ENCODE assay signal across 11 cellular contexts in the genomic region with DNA sequence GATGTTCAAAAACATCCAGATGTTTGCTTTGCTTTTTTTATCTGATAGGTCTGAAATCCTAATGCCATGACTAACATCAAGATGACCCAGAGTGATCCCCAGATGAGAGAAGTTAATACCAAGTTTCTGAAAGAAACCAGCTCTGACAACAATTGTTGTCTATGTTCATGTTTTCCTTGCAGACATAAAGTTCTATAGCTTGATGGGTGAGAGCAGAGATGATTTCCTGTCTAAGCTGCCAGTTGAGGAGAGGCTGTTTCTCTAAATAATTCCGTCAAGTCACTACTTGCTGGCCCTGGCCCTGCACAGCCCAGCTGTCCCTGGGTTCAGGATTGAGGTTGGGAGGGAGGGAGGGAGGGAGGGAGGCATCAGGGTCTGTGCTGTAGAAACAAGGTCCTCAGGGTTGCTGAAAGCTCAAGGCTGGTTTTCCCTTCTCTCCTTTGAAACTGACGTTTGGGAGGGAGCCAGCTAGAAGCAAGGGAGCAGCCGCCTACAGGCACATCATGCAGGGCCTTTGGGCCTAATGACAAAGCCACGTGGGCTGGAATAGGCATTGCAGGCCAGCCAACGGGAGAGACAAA. TPM values are rescaled to one million over a fixed set of nuclear protein-coding genes. Genes with fewer than 3 reads are reported as not detected.
DNase-seq lines count a peak whose midpoint lies in the region; ATAC-seq and TF ChIP-seq lines count a peak whose summit lies in the region.
"Had no signal": no experiment of that assay in that cellular context is flagged by ENCODE, and none has a peak within 500 bp of the region (broad histone marks: within the 10 kb centered on the region; RNA-seq: fewer than 3 reads in every experiment).

No MANE protein-coding gene starts in this region.

- TF ChIP-seq EP300 in suprapubic skin (IDR thresholded peaks at IDR 0.05), result no peak

- H3K4me1 ChIP-seq in left lung (peaks cover 44 to 78% of the 10 kb centered on the region in 2 donors), suprapubic skin (peaks cover 62% of the 10 kb centered on the region)
- H3K4me1 ChIP-seq in CD4-positive, alpha-beta memory T cell (ENCODE audit: insufficient read depth, low read length), result no peaks in the 10 kb centered on the region

- POLR2A ChIA-PET in CD4-positive, alpha-beta memory T cell (lab: Charles Lee; ENCODE audit: partially characterized antibody), result no interaction called here

- H3K36me3 ChIP-seq in left lung (no peaks in the 10 kb centered on the region), suprapubic skin (no peaks in the 10 kb centered on the region)
- H3K36me3 ChIP-seq in CD4-positive, alpha-beta memory T cell (ENCODE audit: insufficient read depth, low read length), result no peaks in the 10 kb centered on the region

- TF ChIP-seq CTCF in HFFc6 (IDR thresholded peaks at IDR 0.05), result 0 out of 2 replicates have a peak, but pooled peaks have one; percentile 6
- TF ChIP-seq CTCF in left lung (IDR thresholded peaks at IDR 0.05), result no peak
- TF ChIP-seq CTCF in suprapubic skin (IDR thresholded peaks at IDR 0.05), result no peak

- no peak for TF ChIP-seq POLR2A in suprapubic skin (IDR thresholded peaks at IDR 0.05)

- H3K27me3 Mint-ChIP-seq in HFFc6 (ENCODE audit: insufficient read depth), result peaks cover 49% of the 10 kb centered on the region
- peaks cover 13 to 28% of the 10 kb centered on the region in 2 donors for H3K27me3 Mint-ChIP-seq in CD4-positive, alpha-beta memory T cell

- no peak for ATAC-seq in left lung
- ATAC-seq: activated naive CD4-positive, alpha-beta T cell treated with anti-CD3 and anti-CD28 coated beads, Interleukin-2, amount 50 U/mL, for 72 hours had no signal

- peak overlapping the region; percentile 99 for H3K27ac Mint-ChIP-seq in HFFc6
- H3K27ac Mint-ChIP-seq in CD4-positive, alpha-beta memory T cell, result no peak overlapping the region
- H3K27ac Mint-ChIP-seq: activated naive CD4-positive, alpha-beta T cell treated with anti-CD3 and anti-CD28 coated beads, Interleukin-2, amount 50 U/mL, for 72 hours had no signal

- intact Hi-C loops in left lung (cut with DNase I), result no loop called here
- intact Hi-C loops in CD4-positive, alpha-beta memory T cell (cut with micrococcal nuclease), result no loop called here

- 21% methylated on average over 5 of the region's 5 CpGs for WGBS in suprapubic skin

- CTCF ChIA-PET in CD4-positive, alpha-beta memory T cell (lab: Charles Lee; ENCODE audit: partially characterized antibody), result interaction anchor here (1.5 to 2.4 kb wide), 2 partner anchors 10 to 31 kb away, joined by 3 to 9 read pairs; no protein-coding TSS in a partner anchor

- H3K27ac ChIP-seq in caudate nucleus (ENCODE audit: low read depth, low read length) (peak overlapping the region; percentile 88), left lung (peak overlapping the region; percentile 74 to 94), suprapubic skin (peak overlapping the region; percentile 82)
- no peak overlapping the region for H3K27ac ChIP-seq in CD4-positive, alpha-beta memory T cell (ENCODE audit: low read depth, low read length)

- DNase-seq in HFFc6 (peak; percentile 61), caudate nucleus (lab: John Stamatoyannopoulos, UW) (peak in 43 of 61 donors; percentile 9 to 87 (median 30)), left lung (no peak), suprapubic skin (ENCODE audit: low spot score in 2 of 2) (no peak), Kasumi-1 (lab: John Stamatoyannopoulos, UW) (no peak), DMS79 (lab: John Stamatoyannopoulos, UW) (no peak)
- DNase-seq in activated CD8-positive, alpha-beta memory T cell treated with anti-CD3 and anti-CD28 coated beads for 24 hours, result no peak
- no peak for DNase-seq in CD4-positive, alpha-beta memory T cell
- DNase-seq: NCI-H2107, T-helper 9 cell had no signal

- peak overlapping the region; percentile 99 for H3K4me3 Mint-ChIP-seq in HFFc6
- H3K4me3 Mint-ChIP-seq in CD4-positive, alpha-beta memory T cell, result no peak overlapping the region

- peaks cover 11% of the 10 kb centered on the region for H3K9me3 Mint-ChIP-seq in HFFc6
- no peaks in the 10 kb centered on the region for H3K9me3 Mint-ChIP-seq in CD4-positive, alpha-beta memory T cell
- H3K9me3 Mint-ChIP-seq: activated naive CD4-positive, alpha-beta T cell treated with anti-CD3 and anti-CD28 coated beads, Interleukin-2, amount 50 U/mL, for 72 hours had no signal

- H3K36me3 Mint-ChIP-seq in HFFc6 (ENCODE audit: low read depth), result peaks cover 79% of the 10 kb centered on the region
- H3K36me3 Mint-ChIP-seq in CD4-positive, alpha-beta memory T cell, result no peaks in the 10 kb centered on the region
- H3K36me3 Mint-ChIP-seq: activated naive CD4-positive, alpha-beta T cell treated with anti-CD3 and anti-CD28 coated beads, Interleukin-2, amount 50 U/mL, for 72 hours had no signal

- H3K4me1 Mint-ChIP-seq in HFFc6 (ENCODE audit: low read depth), result peaks cover 76% of the 10 kb centered on the region
- H3K4me1 Mint-ChIP-seq in CD4-positive, alpha-beta memory T cell, result peaks cover 2 to 13% (median 9%) of the 10 kb centered on the region in 4 donors

- H3K27me3 ChIP-seq in left lung (peaks cover 0 to 7% of the 10 kb centered on the region in 2 donors), suprapubic skin (no peaks in the 10 kb centered on the region)
- peaks cover 5% of the 10 kb centered on the region for H3K27me3 ChIP-seq in CD4-positive, alpha-beta memory T cell (ENCODE audit: insufficient read depth, low read length)

- H3K9me3 ChIP-seq in left lung (no peaks in the 10 kb centered on the region), suprapubic skin (no peaks in the 10 kb centered on the region)
- H3K9me3 ChIP-seq in CD4-positive, alpha-beta memory T cell (ENCODE audit: control insufficient read depth in 1 of 2, low read length in 2 of 2), result no peaks in the 10 kb centered on the region

- peak overlapping the region; percentile 3 to 56 for H3K4me3 ChIP-seq in left lung
- H3K4me3 ChIP-seq in suprapubic skin, result peak overlapping the region; percentile 49
- H3K4me3 ChIP-seq in CD4-positive, alpha-beta memory T cell (ENCODE audit: low read length in 2 of 2), result no peak overlapping the region

RNA-seq across cellular contexts. Expression of gene SPARC, which starts 3.9 kb away (rescaled TPM):
- 1,000 to 10,000 TPM; 3,729 to 5,836 (median 4,094) TPM for total RNA-seq in HFFc6 (2021; fragmentation: NEBNext Ultra II Directional; extraction: Animal tissue kit (Norgen Biotek cat#: 25700))
- 1,000 to 10,000 TPM; 1,647 to 5,045 TPM for total RNA-seq in left lung
- total RNA-seq in suprapubic skin, result 100 to 1,000 TPM; 265 to 337 (median 270) TPM
- total RNA-seq in CD4-positive, alpha-beta memory T cell, result under 1 TPM; 0.19 to 0.47 TPM
- under 1 TPM in 1 of 2 donors, not detected in 1; 0.37 TPM for polyA plus RNA-seq in CD4-positive, alpha-beta memory T cell

Comparison
In these comparisons a context has a peak if more than half of its experiments do, and no peak if none do; other contexts are left out.
1. DNase-seq: peak in HFFc6 (single experiment) and caudate nucleus (43 of 61); none in left lung (0 of 2), suprapubic skin (0 of 2), Kasumi-1 (0 of 2), activated CD8-positive, alpha-beta memory T cell treated with anti-CD3 and anti-CD28 coated beads for 24 hours (single experiment), CD4-positive, alpha-beta memory T cell (0 of 5) and DMS79 (single experiment).
2. H3K4me3 ChIP-seq: peak in left lung (2 of 2) and suprapubic skin (single experiment); none in CD4-positive, alpha-beta memory T cell (0 of 2).
3. RNA of gene SPARC, which starts 3.9 kb away (total RNA-seq): 1,647 to 5,045 TPM in left lung, 3,729 to 5,836 TPM in HFFc6 and 265 to 337 TPM in suprapubic skin; 0.19 to 0.47 TPM in CD4-positive, alpha-beta memory T cell; every median in the first group is over 100 times any median in the second.